10 cellular contexts compared by ENCODE assay signal in the genomic region with DNA sequence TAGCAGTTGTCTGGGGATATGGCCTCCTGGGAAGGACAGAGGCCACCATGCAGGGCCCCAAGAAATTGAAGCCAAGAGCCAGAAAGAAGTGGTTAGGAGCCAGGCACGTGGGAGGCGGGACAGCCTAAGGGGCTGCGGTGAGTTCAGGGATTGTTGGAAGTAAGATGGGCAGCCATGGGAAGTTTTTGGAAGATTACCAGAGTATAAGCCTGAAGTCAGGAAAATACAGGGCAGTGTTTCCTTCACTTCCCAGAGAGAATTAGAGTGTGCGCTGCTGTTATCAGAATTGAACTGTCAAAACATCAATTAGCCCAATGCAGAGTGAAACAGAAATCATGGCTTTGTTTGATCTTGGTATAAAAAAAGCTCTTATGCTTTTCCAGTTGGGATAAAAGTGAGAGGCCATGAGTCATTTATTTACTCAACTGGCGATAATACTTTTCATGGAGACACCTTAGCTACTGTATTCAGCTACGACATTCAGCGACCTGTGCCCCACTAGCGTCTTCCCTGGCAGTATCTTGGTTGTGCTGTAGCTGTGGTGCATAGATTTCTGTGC.
DNase-seq lines count a peak whose midpoint lies in the region; ATAC-seq and TF ChIP-seq lines count a peak whose summit lies in the region.
"Had no signal": no experiment of that assay in that cellular context is flagged by ENCODE, and none has a peak within 500 bp of the region (broad histone marks: within the 10 kb centered on the region; RNA-seq: fewer than 3 reads in every experiment).

No MANE protein-coding gene starts in this region.

- no peaks in the 10 kb centered on the region for H3K27me3 ChIP-seq in GM23338 (ENCODE audit: insufficient read depth)
- no peaks in the 10 kb centered on the region for H3K27me3 ChIP-seq in hepatocyte

- peaks cover 66% of the 10 kb centered on the region for H3K4me1 Mint-ChIP-seq in GM23338

- no peaks in the 10 kb centered on the region for H3K9me3 ChIP-seq in hepatocyte (ENCODE audit: low read depth)

- H3K36me3 Mint-ChIP-seq in GM23338 (ENCODE audit: low read depth), result peaks cover 2% of the 10 kb centered on the region

- H3F3A ChIP-seq in GM23338 (replicated peaks; ENCODE audit: low read depth), result 0 out of 2 replicates have a peak, but pooled peaks cover 2% of the 10 kb centered on the region

- H2AFZ ChIP-seq in GM23338 (no peak overlapping the region), hepatocyte (no peak overlapping the region)

- H3K4me3 Mint-ChIP-seq in GM23338, result no peak overlapping the region; the same call in 2 of the 3 replicates

- peak overlapping the region; percentile 51 for H3K4me2 ChIP-seq in GM23338
- peak overlapping the region; percentile 64 for H3K4me2 ChIP-seq in hepatocyte

- no peaks in the 10 kb centered on the region; the same call in 2 of the 3 replicates for H3K9me3 Mint-ChIP-seq in GM23338

- H3K27ac ChIP-seq in GM23338 (ENCODE audit: low read depth) (peak overlapping the region; percentile 93), hepatocyte (peak overlapping the region; percentile 79)

- H3K27me3 Mint-ChIP-seq in GM23338 (ENCODE audit: insufficient read depth, low read depth, poor library complexity), result peaks cover 5% of the 10 kb centered on the region

- H4K20me1 ChIP-seq in GM23338 (replicated peaks; ENCODE audit: insufficient read depth) (no peaks in the 10 kb centered on the region), hepatocyte (ENCODE audit: insufficient read depth, poor library complexity, severe bottlenecking) (no peaks in the 10 kb centered on the region)

- H3K4me1 ChIP-seq in GM23338 (ENCODE audit: insufficient read depth) (peaks cover 66% of the 10 kb centered on the region), hepatocyte (ENCODE audit: insufficient read depth) (peaks cover 70% of the 10 kb centered on the region)

- H3K36me3 ChIP-seq in GM23338 (ENCODE audit: insufficient read depth) (no peaks in the 10 kb centered on the region), hepatocyte (replicated peaks; ENCODE audit: insufficient read depth, low read depth) (no peaks in the 10 kb centered on the region)

- peak overlapping the region; percentile 94 for H3K27ac Mint-ChIP-seq in GM23338

- H3K4me3 ChIP-seq in GM23338, result no peak overlapping the region
- H3K4me3 ChIP-seq in hepatocyte, result no peak overlapping the region

- H3K9me2 ChIP-seq in GM23338 (ENCODE audit: insufficient read depth) (no peaks in the 10 kb centered on the region), hepatocyte (replicated peaks; ENCODE audit: insufficient read depth) (no peaks in the 10 kb centered on the region)

- DNase-seq in GM23338 (ENCODE audit: low spot score), result no peak
- DNase-seq in SW480 (ENCODE audit: low spot score), result peak; percentile 72
- DNase-seq in hepatocyte (ENCODE audit: low spot score), result peak; percentile 34
- DNase-seq in retina, result peak; percentile 27
- no peak for DNase-seq in GM03348 (ENCODE audit: low spot score)
- no peak for DNase-seq in effector CD8-positive, alpha-beta T cell (lab: John Stamatoyannopoulos, UW)
- DNase-seq in RKO (ENCODE audit: low spot score), result no peak
- DNase-seq: nucleus accumbens, SW 1271 had no signal

- 41% methylated on average over 8 of the region's 8 CpGs for WGBS in hepatocyte (ENCODE audit: low lambda C conversion rate, missing lambda C conversion rate)

- TF ChIP-seq CTCF in GM23338 (conservative IDR thresholded peaks at IDR 0.05; ENCODE audit: low read depth in 2 of 2) (no peak), hepatocyte (IDR thresholded peaks at IDR 0.05; ENCODE audit: poor library complexity) (no peak)

- H3K79me2 ChIP-seq in GM23338 (replicated peaks; ENCODE audit: insufficient read depth) (peaks cover 30% of the 10 kb centered on the region), hepatocyte (peaks cover 55% of the 10 kb centered on the region)

- ATAC-seq in GM23338 (no peak), GM18519 (IDR thresholded peaks at IDR 0.05; ENCODE audit: low FRiP score, unreplicated experiment) (no peak)

TF ChIP-seq in GM23338, 12 proteins besides CTCF, POLR2A, EP300 and RAD21:
- TF ChIP-seq, protein P1, sequence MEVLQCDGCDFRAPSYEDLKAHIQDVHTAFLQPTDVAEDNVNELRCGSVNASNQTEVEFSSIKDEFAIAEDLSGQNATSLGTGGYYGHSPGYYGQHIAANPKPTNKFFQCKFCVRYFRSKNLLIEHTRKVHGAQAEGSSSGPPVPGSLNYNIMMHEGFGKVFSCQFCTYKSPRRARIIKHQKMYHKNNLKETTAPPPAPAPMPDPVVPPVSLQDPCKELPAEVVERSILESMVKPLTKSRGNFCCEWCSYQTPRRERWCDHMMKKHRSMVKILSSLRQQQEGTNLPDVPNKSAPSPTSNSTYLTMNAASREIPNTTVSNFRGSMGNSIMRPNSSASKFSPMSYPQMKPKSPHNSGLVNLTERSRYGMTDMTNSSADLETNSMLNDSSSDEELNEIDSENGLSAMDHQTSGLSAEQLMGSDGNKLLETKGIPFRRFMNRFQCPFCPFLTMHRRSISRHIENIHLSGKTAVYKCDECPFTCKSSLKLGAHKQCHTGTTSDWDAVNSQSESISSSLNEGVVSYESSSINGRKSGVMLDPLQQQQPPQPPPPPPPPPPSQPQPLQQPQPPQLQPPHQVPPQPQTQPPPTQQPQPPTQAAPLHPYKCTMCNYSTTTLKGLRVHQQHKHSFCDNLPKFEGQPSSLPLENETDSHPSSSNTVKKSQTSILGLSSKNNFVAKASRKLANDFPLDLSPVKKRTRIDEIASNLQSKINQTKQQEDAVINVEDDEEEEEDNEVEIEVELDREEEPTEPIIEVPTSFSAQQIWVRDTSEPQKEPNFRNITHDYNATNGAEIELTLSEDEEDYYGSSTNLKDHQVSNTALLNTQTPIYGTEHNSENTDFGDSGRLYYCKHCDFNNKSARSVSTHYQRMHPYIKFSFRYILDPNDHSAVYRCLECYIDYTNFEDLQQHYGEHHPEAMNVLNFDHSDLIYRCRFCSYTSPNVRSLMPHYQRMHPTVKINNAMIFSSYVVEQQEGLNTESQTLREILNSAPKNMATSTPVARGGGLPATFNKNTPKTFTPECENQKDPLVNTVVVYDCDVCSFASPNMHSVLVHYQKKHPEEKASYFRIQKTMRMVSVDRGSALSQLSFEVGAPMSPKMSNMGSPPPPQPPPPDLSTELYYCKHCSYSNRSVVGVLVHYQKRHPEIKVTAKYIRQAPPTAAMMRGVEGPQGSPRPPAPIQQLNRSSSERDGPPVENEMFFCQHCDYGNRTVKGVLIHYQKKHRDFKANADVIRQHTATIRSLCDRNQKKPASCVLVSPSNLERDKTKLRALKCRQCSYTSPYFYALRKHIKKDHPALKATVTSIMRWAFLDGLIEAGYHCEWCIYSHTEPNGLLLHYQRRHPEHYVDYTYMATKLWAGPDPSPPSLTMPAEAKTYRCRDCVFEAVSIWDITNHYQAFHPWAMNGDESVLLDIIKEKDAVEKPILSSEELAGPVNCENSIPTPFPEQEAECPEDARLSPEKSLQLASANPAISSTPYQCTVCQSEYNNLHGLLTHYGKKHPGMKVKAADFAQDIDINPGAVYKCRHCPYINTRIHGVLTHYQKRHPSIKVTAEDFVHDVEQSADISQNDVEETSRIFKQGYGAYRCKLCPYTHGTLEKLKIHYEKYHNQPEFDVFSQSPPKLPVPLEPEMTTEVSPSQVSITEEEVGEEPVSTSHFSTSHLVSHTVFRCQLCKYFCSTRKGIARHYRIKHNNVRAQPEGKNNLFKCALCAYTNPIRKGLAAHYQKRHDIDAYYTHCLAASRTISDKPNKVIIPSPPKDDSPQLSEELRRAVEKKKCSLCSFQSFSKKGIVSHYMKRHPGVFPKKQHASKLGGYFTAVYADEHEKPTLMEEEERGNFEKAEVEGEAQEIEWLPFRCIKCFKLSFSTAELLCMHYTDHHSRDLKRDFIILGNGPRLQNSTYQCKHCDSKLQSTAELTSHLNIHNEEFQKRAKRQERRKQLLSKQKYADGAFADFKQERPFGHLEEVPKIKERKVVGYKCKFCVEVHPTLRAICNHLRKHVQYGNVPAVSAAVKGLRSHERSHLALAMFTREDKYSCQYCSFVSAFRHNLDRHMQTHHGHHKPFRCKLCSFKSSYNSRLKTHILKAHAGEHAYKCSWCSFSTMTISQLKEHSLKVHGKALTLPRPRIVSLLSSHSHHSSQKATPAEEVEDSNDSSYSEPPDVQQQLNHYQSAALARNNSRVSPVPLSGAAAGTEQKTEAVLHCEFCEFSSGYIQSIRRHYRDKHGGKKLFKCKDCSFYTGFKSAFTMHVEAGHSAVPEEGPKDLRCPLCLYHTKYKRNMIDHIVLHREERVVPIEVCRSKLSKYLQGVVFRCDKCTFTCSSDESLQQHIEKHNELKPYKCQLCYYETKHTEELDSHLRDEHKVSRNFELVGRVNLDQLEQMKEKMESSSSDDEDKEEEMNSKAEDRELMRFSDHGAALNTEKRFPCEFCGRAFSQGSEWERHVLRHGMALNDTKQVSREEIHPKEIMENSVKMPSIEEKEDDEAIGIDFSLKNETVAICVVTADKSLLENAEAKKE (CRISPR knock-in tag; IDR thresholded peaks at IDR 0.05), result no peak
- TF ChIP-seq REST (IDR thresholded peaks at IDR 0.05; ENCODE audit: unreplicated experiment) (no peak), EZH2phosphoT487 (IDR thresholded peaks at IDR 0.05; ENCODE audit: unreplicated experiment) (no peak), ZNF114 (CRISPR knock-in tag; IDR thresholded peaks at IDR 0.05) (no peak)

Comparison
In these comparisons a context has a peak if more than half of its experiments do, and no peak if none do; other contexts are left out.
1. DNase-seq: peak in SW480 (single experiment), hepatocyte (single experiment) and retina (single experiment); none in GM23338 (single experiment), GM03348 (single experiment), effector CD8-positive, alpha-beta T cell (single experiment) and RKO (single experiment).